In genomic region chr1:220786337-220787068, GRCh38 we compare ENCODE assay signal across 7 cellular contexts. TPM values are rescaled to one million over a fixed set of nuclear protein-coding genes. Genes with fewer than 3 reads are reported as not detected.
DNase-seq lines count a peak whose midpoint lies in the region; ATAC-seq, FAIRE-seq and TF ChIP-seq lines count a peak whose summit lies in the region.

TSS of gene MTARC1 (plus strand) at chr1:220786913. CDS start at chr1:220786945, 32 bp downstream.

- peak within 1 kb of the TSS; percentile 81 for H3K9ac ChIP-seq in HCT116 (ENCODE audit: low read length)
- H3K9ac ChIP-seq in neuronal stem cell (ENCODE audit: low read depth, low read length, poor library complexity), result peak within 1 kb of the TSS; percentile 89

- H3K9me3 ChIP-seq in HCT116 (ENCODE audit: control insufficient read depth in 1 of 2, insufficient read depth in 1 of 2, low read depth in 1 of 2, low read length in 2 of 2), result no peaks in the 10 kb centered on the region
- no peaks in the 10 kb centered on the region for H3K9me3 ChIP-seq in neuronal stem cell (replicated peaks in 1 of 2; ENCODE audit: control insufficient read depth in 2 of 2, insufficient read depth in 1 of 2, low read depth in 1 of 2, low read length in 2 of 2)

- H3K27me3 Mint-ChIP-seq in glutamatergic neuron (ENCODE audit: unreplicated experiment), result peaks cover 1% of the 10 kb centered on the region

- no peak within 1 kb of the TSS for H3K14ac ChIP-seq in neuronal stem cell (ENCODE audit: low read length)

- TF ChIP-seq CTCF in GM12865 (IDR thresholded peaks at IDR 0.05; ENCODE audit: insufficient read depth, low read depth, low read length, missing control alignments) (peak; percentile 0), HCT116 (IDR thresholded peaks at IDR 0.05 in 2 of 3, conservative IDR thresholded peaks at IDR 0.05 in 1 of 3; ENCODE audit: borderline replicate concordance in 1 of 3, insufficient read depth in 1 of 3, low read depth in 2 of 3, low read length in 2 of 3) (no peak), WI38 (IDR thresholded peaks at IDR 0.05; ENCODE audit: low read depth, low read length) (no peak), glutamatergic neuron (IDR thresholded peaks at IDR 0.05; ENCODE audit: partially characterized antibody, unreplicated experiment) (peak; percentile 34)

- intact Hi-C loops in HCT116 (cut with micrococcal nuclease), result no loop called here

- peak; percentile 31 for TF ChIP-seq POLR2A in HCT116 (IDR thresholded peaks at IDR 0.05; ENCODE audit: borderline replicate concordance, extremely low read depth, insufficient read depth, insufficient read length)

- peak within 1 kb of the TSS; percentile 22 for H2AK5ac ChIP-seq in neuronal stem cell (ENCODE audit: low read depth, low read length)

- H2BK15ac ChIP-seq in neuronal stem cell (ENCODE audit: low read length), result peak within 1 kb of the TSS; percentile 41

- H3K23ac ChIP-seq in neuronal stem cell (ENCODE audit: low read depth, low read length, poor library complexity), result peak within 1 kb of the TSS; percentile 65

- BruUV-seq in HCT116 (replicated peaks; lab: Mats Ljungman, UMichigan), result no TSS peak

- POLR2A ChIA-PET in HCT116 (lab: Charles Lee), result interaction anchor here (1.2 kb wide), 2 partner anchors 11 to 505 kb away, joined by 3 to 4 read pairs; no protein-coding TSS in a partner anchor

- H4K8ac ChIP-seq in neuronal stem cell (ENCODE audit: low read depth, low read length), result peak within 1 kb of the TSS; percentile 56

- ATAC-seq in HCT116, result peak; percentile 85

- no peaks in the 10 kb centered on the region for H3K9me2 ChIP-seq in HCT116 (ENCODE audit: insufficient read depth)

- FAIRE-seq in GM19239 (lab: Jason Lieb, UNC), result no peak

- no peaks in the 10 kb centered on the region for H4K20me1 ChIP-seq in HCT116 (ENCODE audit: insufficient read depth)

- peak within 1 kb of the TSS; percentile 57 for H2BK5ac ChIP-seq in neuronal stem cell (ENCODE audit: low read length)

- CTCF ChIA-PET in HCT116 (lab: Charles Lee), result interaction anchor here (3.0 to 3.4 kb wide), 2 partner anchors 10 to 505 kb away, joined by 9 to 29 read pairs; no protein-coding TSS in a partner anchor

- H3K27ac Mint-ChIP-seq in glutamatergic neuron (ENCODE audit: unreplicated experiment), result peak within 1 kb of the TSS; percentile 89

- no peaks in the 10 kb centered on the region for H3K79me1 ChIP-seq in neuronal stem cell (ENCODE audit: low read depth, low read length)

- peak within 1 kb of the TSS; percentile 80 for H3K27ac ChIP-seq in HCT116 (ENCODE audit: low read depth, low read length)
- H3K27ac ChIP-seq in neuronal stem cell (replicated peaks; ENCODE audit: low read length), result no peak within 1 kb of the TSS

- peaks cover 5% of the 10 kb centered on the region for H3K9me3 Mint-ChIP-seq in glutamatergic neuron (ENCODE audit: unreplicated experiment)

- H2AFZ ChIP-seq in HCT116 (ENCODE audit: low read depth, low read length, poor library complexity, severe bottlenecking) (peak within 1 kb of the TSS; percentile 40), neuronal stem cell (ENCODE audit: low read length) (peak within 1 kb of the TSS; percentile 93)

- H3K18ac ChIP-seq in neuronal stem cell (ENCODE audit: low read length), result peak within 1 kb of the TSS; percentile 91

- no peak within 1 kb of the TSS for H2BK12ac ChIP-seq in neuronal stem cell (ENCODE audit: low read length)

- H4K91ac ChIP-seq in neuronal stem cell (ENCODE audit: low read depth, low read length, poor library complexity), result no peak within 1 kb of the TSS

- peak within 1 kb of the TSS; percentile 31 for H3K4ac ChIP-seq in neuronal stem cell (ENCODE audit: low read length)

- RAD21 ChIA-PET in HCT116 (lab: Charles Lee; ENCODE audit: low non-redundant PET in 1 of 2, low total read pairs in 2 of 2, uncharacterized antibody in 2 of 2, unreplicated experiment in 2 of 2), result no interaction called here

- no peak within 1 kb of the TSS for H2BK120ac ChIP-seq in neuronal stem cell (ENCODE audit: low read depth, low read length)

- no CpG with 5 or more reads among the region's 56 CpGs for WGBS in neuronal stem cell (ENCODE audit: extremely low coverage in 2 of 2, insufficient read length in 2 of 2, insufficient replicate concordance in 1 of 2), 2 donors

- no peak for TF ChIP-seq RAD21 in HCT116 (IDR thresholded peaks at IDR 0.05; ENCODE audit: low read depth)

- no peaks in the 10 kb centered on the region for H3K36me3 ChIP-seq in HCT116 (ENCODE audit: control insufficient read depth in 1 of 2, insufficient read depth in 2 of 2, low read length in 2 of 2)
- no peaks in the 10 kb centered on the region for H3K36me3 ChIP-seq in neuronal stem cell (replicated peaks in 1 of 2; ENCODE audit: control insufficient read depth in 2 of 2, insufficient read depth in 2 of 2, low read length in 2 of 2)

- peak within 1 kb of the TSS; percentile 97 for H3K4me2 ChIP-seq in HCT116 (ENCODE audit: low read length)
- H3K4me2 ChIP-seq in neuronal stem cell (ENCODE audit: insufficient read depth, low read length, poor library complexity, severe bottlenecking), result peak within 1 kb of the TSS; percentile 90

- peak within 1 kb of the TSS; percentile 19 for H3K4me3 ChIP-seq in GM12865 (ENCODE audit: low read depth, low read length)
- H3K4me3 ChIP-seq in HCT116 (replicated peaks in 1 of 2; ENCODE audit: low read depth in 1 of 2, low read length in 2 of 2), result peak within 1 kb of the TSS; percentile 49 to 66
- peak within 1 kb of the TSS; percentile 45 for H3K4me3 ChIP-seq in WI38 (ENCODE audit: low read depth, low read length)
- peak within 1 kb of the TSS; percentile 60 to 85 for H3K4me3 ChIP-seq in neuronal stem cell (ENCODE audit: low read length in 2 of 2)

- H3K27me3 ChIP-seq in HCT116 (ENCODE audit: insufficient read depth, low read length) (no peaks in the 10 kb centered on the region), neuronal stem cell (ENCODE audit: control insufficient read depth in 3 of 3, insufficient read depth in 3 of 3, low read depth in 1 of 3, low read length in 3 of 3) (no peaks in the 10 kb centered on the region)

- H3K4me3 Mint-ChIP-seq in glutamatergic neuron (ENCODE audit: unreplicated experiment), result peak within 1 kb of the TSS; percentile 87

- H3K4me1 ChIP-seq in HCT116 (ENCODE audit: control insufficient read depth in 1 of 2, insufficient read depth in 2 of 2, low read length in 2 of 2) (peaks cover 11 to 25% of the 10 kb centered on the region in 2 experiments), neuronal stem cell (ENCODE audit: control insufficient read depth in 2 of 2, insufficient read depth in 1 of 2, low read depth in 1 of 2, low read length in 2 of 2) (peaks cover 2 to 5% of the 10 kb centered on the region in 2 donors)

- H3K79me2 ChIP-seq in HCT116 (ENCODE audit: insufficient read depth, low read length), result peaks cover 13% of the 10 kb centered on the region

- H3K4me1 Mint-ChIP-seq in glutamatergic neuron (ENCODE audit: low read depth, unreplicated experiment), result peaks cover 13% of the 10 kb centered on the region

- DNase-seq in GM12865 (ENCODE audit: low read depth), result peak; percentile 22
- no peak for DNase-seq in HCT116 (ENCODE audit: low read depth, low spot score)
- peak; percentile 76 for DNase-seq in NCI-H1417 treated with DMSO at 0.1 percent for 48 hours (lab: John Stamatoyannopoulos, UW)
- DNase-seq in glutamatergic neuron, result peak; percentile 90
- peak; percentile 67 for DNase-seq in neuronal stem cell (ENCODE audit: low spot score)
- DNase-seq in GM19239 (ENCODE audit: insufficient read length, low spot score), result no peak

- H3K36me3 Mint-ChIP-seq in glutamatergic neuron (ENCODE audit: unreplicated experiment), result no peaks in the 10 kb centered on the region

TF ChIP-seq in HCT116, 20 proteins besides CTCF, POLR2A, EP300 and RAD21:
- TF ChIP-seq ZBTB33 (IDR thresholded peaks at IDR 0.05; ENCODE audit: extremely low read depth, insufficient replicate concordance, low read length) (no peak), JUND (IDR thresholded peaks at IDR 0.05) (no peak), ZFX (IDR thresholded peaks at IDR 0.05) (peak; percentile 90), POLR2AphosphoS5 (IDR thresholded peaks at IDR 0.05; ENCODE audit: low read depth, low read length) (peak; percentile 46), FOSL1 (IDR thresholded peaks at IDR 0.05; ENCODE audit: low read depth) (no peak)

RNA-seq across cellular contexts. Expression of gene MTARC1, which starts in this region (rescaled TPM):
- total RNA-seq in HCT116 (2021; ENCODE audit: unreplicated experiment) (26.5 TPM), glutamatergic neuron (ENCODE audit: unreplicated experiment) (22.0 TPM)
- 7.6 and 10.2 TPM in 2 replicates for polyA plus RNA-seq in HCT116 (2012)
- 9.6 TPM for polyA plus RNA-seq in neuronal stem cell (2013, experiment 1 of 2)
- 9.9 TPM for polyA plus RNA-seq in neuronal stem cell (2013, experiment 2 of 2)

Comparison
In these comparisons a context has a peak if more than half of its experiments do, and no peak if none do; other contexts are left out.
1. DNase-seq: peak in GM12865 (single experiment), NCI-H1417 treated with DMSO at 0.1 percent for 48 hours (single experiment), glutamatergic neuron (single experiment) and neuronal stem cell (single experiment); none in HCT116 (single experiment) and GM19239 (single experiment).
2. H3K4me3 ChIP-seq: peak in every context shown above with its lines; median percentile 72 in neuronal stem cell; 58 in HCT116; 45 in WI38; 19 in GM12865.
3. CTCF ChIP-seq: peak in GM12865 (single experiment) and glutamatergic neuron (single experiment); none in HCT116 (0 of 3) and WI38 (single experiment).